Comparison of ENCODE assay signal across 15 cellular contexts in genomic region chr16:1564325-1564724, GRCh38. TPM values are rescaled to one million over a fixed set of nuclear protein-coding genes. Genes with fewer than 3 reads are reported as not detected.
DNase-seq lines count a peak whose midpoint lies in the region; ATAC-seq, FAIRE-seq and TF ChIP-seq lines count a peak whose summit lies in the region.
"Had no signal": no experiment of that assay in that cellular context is flagged by ENCODE, and none has a peak within 500 bp of the region (broad histone marks: within the 10 kb centered on the region; RNA-seq: fewer than 3 reads in every experiment).

No MANE protein-coding gene starts in this region.

- TF ChIP-seq CTCF in LNCAP (IDR thresholded peaks at IDR 0.05) (peak; percentile 17; the same call in 1 of the 2 replicates), endothelial cell of umbilical vein (IDR thresholded peaks at IDR 0.05; ENCODE audit: extremely low read depth in 1 of 2, insufficient read depth in 1 of 2, low read depth in 1 of 2, low read length in 2 of 2) (peak; percentile 28 to 48), gastrocnemius medialis (IDR thresholded peaks at IDR 0.05 in 4 of 5, conservative IDR thresholded peaks at IDR 0.05 in 1 of 5) (peak in 4 of 5 experiments; percentile 6 to 47 (median 38))

- dilution Hi-C loops in endothelial cell of umbilical vein (cut with MboI; ENCODE audit: extremely low pct_ligation_motif_present, low sequenced_read_pairs) = no loop called here

- H4K20me1 ChIP-seq in endothelial cell of umbilical vein (replicated peaks; ENCODE audit: control insufficient read depth, extremely low read depth, insufficient read depth, low read length) = no peaks in the 10 kb centered on the region

- ATAC-seq in Right ventricle myocardium inferior = peak; percentile 26
- ATAC-seq in left cardiac atrium = no peak
- no peak for ATAC-seq in gastrocnemius medialis
- ATAC-seq in GM19452 (IDR thresholded peaks at IDR 0.05; ENCODE audit: unreplicated experiment) = no peak
- ATAC-seq: activated CD8-positive, alpha-beta memory T cell treated with anti-CD3 and anti-CD28 coated beads, Interleukin-2, amount 10 ng/mL, durations not matched to agents 7 days and 5 days; left colon had no signal

- POLR2A ChIA-PET in endothelial cell of umbilical vein (lab: Charles Lee) = no interaction called here

- no peak overlapping the region for H3K9ac ChIP-seq in endothelial cell of umbilical vein (replicated peaks; ENCODE audit: extremely low read depth, insufficient read depth, low read length)

- in situ Hi-C loops in gastrocnemius medialis (cut with MboI; ENCODE audit: low sequenced_read_pairs in 4 of 4) (no loop called here), G401 (cut with HindIII; ENCODE audit: low sequenced_read_pairs) (no loop called here)

- H3K4me2 ChIP-seq in endothelial cell of umbilical vein (ENCODE audit: insufficient read depth, low read length) = no peak overlapping the region

- DNase-seq in Right ventricle myocardium inferior (ENCODE audit: missing footprints) (no peak), left cardiac atrium (no peak), endothelial cell of umbilical vein (ENCODE audit: low read depth, low spot score) (no peak), gastrocnemius medialis (no peak), HPDE6-E6E7 (ENCODE audit: extremely low spot score) (no peak), G401 (ENCODE audit: low spot score) (no peak)
- DNase-seq: activated CD8-positive, alpha-beta memory T cell treated with anti-CD3 and anti-CD28 coated beads, Interleukin-2, amount 10 ng/mL, durations not matched to agents 7 days and 5 days; H7; left colon; NCI-H1436; NCI-H69 had no signal

- H3K4me1 ChIP-seq in endothelial cell of umbilical vein (ENCODE audit: control insufficient read depth, extremely low read depth, insufficient read depth, low read length) (no peaks in the 10 kb centered on the region), gastrocnemius medialis (no peaks in the 10 kb centered on the region)

- H3K79me2 ChIP-seq in endothelial cell of umbilical vein (ENCODE audit: control insufficient read depth, insufficient read depth, low read length) = no peaks in the 10 kb centered on the region

- no peak for TF ChIP-seq POLR2A in endothelial cell of umbilical vein (IDR thresholded peaks at IDR 0.05; ENCODE audit: low read depth, low read length)
- TF ChIP-seq POLR2A in gastrocnemius medialis (IDR thresholded peaks at IDR 0.05) = no peak

- no peak overlapping the region for H2AFZ ChIP-seq in endothelial cell of umbilical vein (ENCODE audit: low read depth, low read length)

- H3K36me3 ChIP-seq in endothelial cell of umbilical vein (ENCODE audit: control insufficient read depth in 2 of 2, extremely low read depth in 1 of 2, insufficient read depth in 2 of 2, low read length in 2 of 2) = peaks cover 0 to 9% of the 10 kb centered on the region in 2 experiments
- peaks cover 0 to 19% of the 10 kb centered on the region in 2 donors for H3K36me3 ChIP-seq in gastrocnemius medialis
- H3K36me3 ChIP-seq: neutrophil had no signal

- intact Hi-C loops in Right ventricle myocardium inferior (cut with DNase I) (no loop called here), left cardiac atrium (cut with DNase I) (no loop called here), endothelial cell of umbilical vein (cut with micrococcal nuclease) (loop anchor here (1.0 kb wide), 1 partner anchor 70 kb away; no protein-coding TSS in a partner anchor), gastrocnemius medialis (cut with DNase I; ENCODE audit: low total_unique reads) (loop anchor here (5.0 kb wide), 1 partner anchor 72 kb away; the partner anchor contains the start of gene TELO2)

- H3K4me3 ChIP-seq in endothelial cell of umbilical vein (replicated peaks in 1 of 3; ENCODE audit: insufficient read depth in 1 of 3, low read depth in 1 of 3, low read length in 3 of 3) (no peak overlapping the region), gastrocnemius medialis (no peak overlapping the region)

- no TSS peak for BruUV-seq in endothelial cell of umbilical vein (replicated peaks; lab: Mats Ljungman, UMichigan)

- no peak overlapping the region for H3K27ac ChIP-seq in endothelial cell of umbilical vein (ENCODE audit: insufficient read depth, low read depth, low read length)
- H3K27ac ChIP-seq in gastrocnemius medialis = no peak overlapping the region
- H3K27ac ChIP-seq: C4-2B, neutrophil had no signal

- no peak for FAIRE-seq in endothelial cell of umbilical vein (lab: Jason Lieb, UNC)

- CTCF ChIA-PET in endothelial cell of umbilical vein (lab: Charles Lee) = interaction anchor here (1.1 to 2.1 kb wide), 2 partner anchors 70 kb away, joined by 7 to 9 read pairs; no protein-coding TSS in a partner anchor

- H3K9me1 ChIP-seq in endothelial cell of umbilical vein (replicated peaks; ENCODE audit: control insufficient read depth, extremely low read depth, insufficient read depth, low read length) = no peaks in the 10 kb centered on the region

- H3K9me3 ChIP-seq in endothelial cell of umbilical vein (replicated peaks; ENCODE audit: control insufficient read depth, insufficient read depth, low read length) = no peaks in the 10 kb centered on the region
- H3K9me3 ChIP-seq in gastrocnemius medialis = no peaks in the 10 kb centered on the region
- H3K9me3 ChIP-seq: neutrophil had no signal

- no peaks in the 10 kb centered on the region for H3K27me3 ChIP-seq in endothelial cell of umbilical vein (ENCODE audit: control insufficient read depth in 2 of 2, insufficient read depth in 2 of 2, low read length in 2 of 2)
- H3K27me3 ChIP-seq in gastrocnemius medialis = no peaks in the 10 kb centered on the region
- H3K27me3 ChIP-seq: neutrophil had no signal

TF ChIP-seq in endothelial cell of umbilical vein, 7 proteins besides CTCF, POLR2A, EP300 and RAD21:
- TF ChIP-seq POLR2AphosphoS5 (IDR thresholded peaks at IDR 0.05; ENCODE audit: insufficient read depth, low read depth, low read length) (no peak), MAX (IDR thresholded peaks at IDR 0.05; ENCODE audit: insufficient read depth, insufficient read length) (no peak), MYC (IDR thresholded peaks at IDR 0.05; ENCODE audit: low read depth, low read length) (no peak), FOS (IDR thresholded peaks at IDR 0.05; ENCODE audit: borderline replicate concordance, insufficient read depth, low read length) (no peak), JUN (IDR thresholded peaks at IDR 0.05; ENCODE audit: borderline replicate concordance, insufficient read depth, insufficient read length, low read depth) (no peak), GATA2 (IDR thresholded peaks at IDR 0.05; ENCODE audit: insufficient read depth, insufficient read length, low read depth, low read length) (no peak), EZH2 (IDR thresholded peaks at IDR 0.05; ENCODE audit: borderline replicate concordance, low read depth, low read length, severe bottlenecking) (no peak)

RNA-seq across cellular contexts. Expression of gene TMEM204, which starts 30.9 kb away (rescaled TPM):
- total RNA-seq in Right ventricle myocardium inferior = 30.7 TPM
- total RNA-seq in left cardiac atrium = 10 to 100 TPM; 26.7 to 29.4 TPM
- total RNA-seq in endothelial cell of umbilical vein = 32.5 and 37.5 TPM in 2 replicates
- polyA plus RNA-seq in endothelial cell of umbilical vein = 50.7 and 68.8 TPM in 2 replicates
- 27.0 and 28.3 TPM in 2 replicates for polyA plus RNA-seq in endothelial cell of umbilical vein (2011; cell fraction: cytosol; rRNA removed)
- 12.0 and 13.7 TPM in 2 replicates for polyA plus RNA-seq in endothelial cell of umbilical vein (2011; cell fraction: nucleus; rRNA removed)
- polyA plus RNA-seq in endothelial cell of umbilical vein (2012) = 11.0 and 16.4 TPM in 2 replicates
- polyA minus RNA-seq in endothelial cell of umbilical vein = 20.9 and 24.0 TPM in 2 replicates
- not detected for polyA minus RNA-seq in endothelial cell of umbilical vein (2011; cell fraction: cytosol; rRNA and poly(A)+ RNA removed)
- 5.5 and 9.4 TPM in 2 replicates for polyA minus RNA-seq in endothelial cell of umbilical vein (2011; cell fraction: nucleus; rRNA and poly(A)+ RNA removed)
- total RNA-seq in gastrocnemius medialis = 10 to 100 TPM; 14.7 to 27.7 (median 22.1) TPM
- not detected in 2 replicates for total RNA-seq in G401 (2014; rRNA removed; shearing (Covaris generic))

RNA-seq across cellular contexts. Expression of gene IFT140, which starts 47.5 kb away (rescaled TPM):
- total RNA-seq in Right ventricle myocardium inferior = 7.2 TPM
- total RNA-seq in left cardiac atrium = 1 to 10 TPM; 6.9 to 8.6 TPM
- 16.6 and 18.9 TPM in 2 replicates for total RNA-seq in endothelial cell of umbilical vein
- 8.8 and 9.5 TPM in 2 replicates for polyA plus RNA-seq in endothelial cell of umbilical vein
- 5.5 and 6.4 TPM in 2 replicates for polyA plus RNA-seq in endothelial cell of umbilical vein (2011; cell fraction: cytosol; rRNA removed)
- 33.9 and 38.7 TPM in 2 replicates for polyA plus RNA-seq in endothelial cell of umbilical vein (2011; cell fraction: nucleus; rRNA removed)
- polyA plus RNA-seq in endothelial cell of umbilical vein (2012) = 10.4 and 17.8 TPM in 2 replicates
- 18.9 and 21.5 TPM in 2 replicates for polyA minus RNA-seq in endothelial cell of umbilical vein
- 6.3 TPM for polyA minus RNA-seq in endothelial cell of umbilical vein (2011; cell fraction: cytosol; rRNA and poly(A)+ RNA removed)
- 23.0 and 42.5 TPM in 2 replicates for polyA minus RNA-seq in endothelial cell of umbilical vein (2011; cell fraction: nucleus; rRNA and poly(A)+ RNA removed)
- total RNA-seq in gastrocnemius medialis = 1 to 10 TPM; 3.4 to 5.2 (median 4.8) TPM
- 30.5 and 37.3 TPM in 2 replicates for total RNA-seq in G401 (2014; rRNA removed; shearing (Covaris generic))

RNA-seq across cellular contexts. Expression of gene CRAMP1, which starts 47.8 kb away (rescaled TPM):
- total RNA-seq in Right ventricle myocardium inferior = 9.8 TPM
- total RNA-seq in left cardiac atrium = 10 to 100 TPM; 10.2 to 12.1 TPM
- 28.9 and 30.8 TPM in 2 replicates for total RNA-seq in endothelial cell of umbilical vein
- polyA plus RNA-seq in endothelial cell of umbilical vein = 20.2 and 21.5 TPM in 2 replicates
- polyA plus RNA-seq in endothelial cell of umbilical vein (2011; cell fraction: cytosol; rRNA removed) = 15.8 and 16.2 TPM in 2 replicates
- 48.0 and 59.9 TPM in 2 replicates for polyA plus RNA-seq in endothelial cell of umbilical vein (2011; cell fraction: nucleus; rRNA removed)
- polyA plus RNA-seq in endothelial cell of umbilical vein (2012) = 14.1 and 16.4 TPM in 2 replicates
- polyA minus RNA-seq in endothelial cell of umbilical vein = 28.1 and 32.7 TPM in 2 replicates
- 7.6 TPM for polyA minus RNA-seq in endothelial cell of umbilical vein (2011; cell fraction: cytosol; rRNA and poly(A)+ RNA removed)
- 29.3 and 31.5 TPM in 2 replicates for polyA minus RNA-seq in endothelial cell of umbilical vein (2011; cell fraction: nucleus; rRNA and poly(A)+ RNA removed)
- total RNA-seq in gastrocnemius medialis = 10 to 100 TPM in 1 of 4 donors, 1 to 10 TPM in 3; 7.0 to 10.7 (median 8.7) TPM
- 4.5 and 7.6 TPM in 2 replicates for total RNA-seq in G401 (2014; rRNA removed; shearing (Covaris generic))

Comparison
In these comparisons a context has a peak if more than half of its experiments do, and no peak if none do; other contexts are left out.
1. RNA of gene TMEM204, which starts 30.9 kb away (total RNA-seq): 32.5 to 37.5 TPM in endothelial cell of umbilical vein, 30.7 TPM in Right ventricle myocardium inferior (single experiment), 26.7 to 29.4 TPM in left cardiac atrium and 14.7 to 27.7 TPM in gastrocnemius medialis; not detected in G401; every median in the first group is over 10 times any median in the second.
2. intact Hi-C loops: an anchor here in endothelial cell of umbilical vein (1.0 kb wide) and gastrocnemius medialis (5.0 kb wide); none called in Right ventricle myocardium inferior and left cardiac atrium.
3. Peak in every context shown above with its lines, with median percentiles within 50 percentile points of each other: CTCF ChIP-seq.